ENCODE assay signal across 31 cellular contexts in the genomic region with DNA sequence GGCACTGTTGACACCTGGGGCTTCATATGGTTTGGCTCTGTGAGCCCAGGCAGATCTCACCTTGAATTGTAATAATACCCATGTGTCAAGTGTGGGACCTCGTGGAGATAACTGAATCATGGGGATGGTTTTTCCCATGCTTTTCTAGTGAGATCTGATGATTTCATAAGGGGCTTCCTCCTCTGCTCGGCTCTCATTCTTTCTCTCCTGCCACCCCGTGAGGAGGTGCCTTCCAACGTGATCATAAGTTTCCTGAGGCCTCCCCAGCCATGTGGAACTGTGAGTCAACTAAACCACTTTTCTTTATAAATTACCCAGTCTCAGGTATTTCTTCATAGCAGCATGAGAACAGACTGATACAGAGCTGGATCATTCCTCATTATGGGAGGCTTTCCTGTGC.
"Had no signal": no experiment of that assay in that cellular context is flagged by ENCODE, and none has a peak within 500 bp of the region (broad histone marks: within the 10 kb centered on the region; RNA-seq: fewer than 3 reads in every experiment).

No MANE protein-coding gene starts in this region.

- ATAC-seq: activated CD4-positive, alpha-beta T cell treated with anti-CD3 and anti-CD28 coated beads for 36 hours; activated CD4-positive, CD25-positive, alpha-beta regulatory T cell treated with anti-CD3 and anti-CD28 coated beads, Interleukin-2, amount 50 U/mL, for 24 hours; activated CD8-positive, alpha-beta T cell treated with anti-CD3 and anti-CD28 coated beads, Interleukin-2, amount 10 ng/mL, durations not matched to agents 7 days and 5 days; activated naive CD4-positive, alpha-beta T cell treated with anti-CD3 and anti-CD28 coated beads, Interleukin-2, amount 50 U/mL, for 72 hours; activated T-cell treated with anti-CD3 and anti-CD28 coated beads, Interleukin-2, amount 50 U/mL, for 4 hours; K562 had no signal

- H3K4me3 Mint-ChIP-seq: activated CD4-positive, alpha-beta T cell treated with anti-CD3 and anti-CD28 coated beads for 36 hours; activated CD4-positive, alpha-beta T cell treated with anti-CD3 and anti-CD28 coated beads, Interleukin-2, amount 10 ng/mL, durations not matched to agents 7 days and 5 days; activated CD8-positive, alpha-beta T cell treated with anti-CD3 and anti-CD28 coated beads, Interleukin-2, amount 10 ng/mL, durations not matched to agents 7 days and 5 days; activated naive CD4-positive, alpha-beta T cell treated with anti-CD3 and anti-CD28 coated beads for 36 hours; activated T-cell treated with anti-CD3 and anti-CD28 coated beads, Interleukin-2, amount 50 U/mL, for 4 hours; activated T-helper 1 cell treated with anti-CD3 and anti-CD28 coated beads, Interleukin-12 subunit alpha, Interleukin-12 subunit beta, Interleukin-2, Interleukin-4 antibody, amounts not matched to agents 30 ng/mL and 10 ng/mL and 1 ng/mL, durations not matched to agents 14 hours and 24 hours and 36 hours; central memory CD8-positive, alpha-beta T cell; T-helper 1 cell treated with Interleukin-12 subunit alpha and Interleukin-12 subunit beta and Interleukin-4 antibody, amounts not matched to agents 30 μg/mL and 1 μg/mL, for 36 hours; T-helper 2 cell treated with Interferon-gamma antibody and Interleukin-4, amounts not matched to agents 5 μg/mL and 100 μg/mL, for 36 hours had no signal

- H3K4me2 ChIP-seq: PC-9 had no signal

- FAIRE-seq: TTC549 had no signal

- H3K4me1 ChIP-seq: adrenal gland, SJCRH30 had no signal

- H3K27me3 Mint-ChIP-seq: activated CD4-positive, alpha-beta T cell treated with anti-CD3 and anti-CD28 coated beads, Interleukin-2, amount 10 ng/mL, durations not matched to agents 7 days and 5 days; central memory CD8-positive, alpha-beta T cell had no signal

- H3K27ac ChIP-seq: adrenal gland, cardiac muscle cell, PC-9, SJCRH30, SK-N-MC had no signal

- DNase-seq: activated CD4-positive, alpha-beta T cell treated with anti-CD3 and anti-CD28 coated beads for 36 hours; activated CD4-positive, alpha-beta T cell treated with anti-CD3 and anti-CD28 coated beads, Interleukin-2, amount 10 ng/mL, durations not matched to agents 7 days and 5 days; activated CD4-positive, alpha-beta T cell treated with anti-CD3 and anti-CD28 coated beads, Interleukin-2, amount 50 U/mL, for 48 hours; activated CD8-positive, alpha-beta T cell treated with anti-CD3 and anti-CD28 coated beads, Interleukin-2, amount 10 ng/mL, durations not matched to agents 7 days and 5 days; activated gamma-delta T cell treated with Interleukin-2 at 50 U/mL for 16 hours; activated naive CD4-positive, alpha-beta T cell treated with anti-CD3 and anti-CD28 coated beads for 36 hours; activated T-cell treated with anti-CD3 and anti-CD28 coated beads, Interleukin-2, amount 50 U/mL, for 4 hours; adrenal gland; aorta; NCI-H1092 treated with DMSO at 0.1 percent for 48 hours; NCI-H1417 treated with DMSO at 0.1 percent for 48 hours; NCI-H187 treated with DMSO at 0.1 percent for 48 hours; NCI-H2081; NCI-H2171 treated with DMSO at 0.1 percent for 48 hours; NCI-H226; NCI-H446 treated with DMSO at 0.1 percent for 48 hours; NCI-H524; NCI-H69; PC-9; SHP77; SJCRH30 had no signal

- H3K9me3 Mint-ChIP-seq: activated CD4-positive, alpha-beta T cell treated with anti-CD3 and anti-CD28 coated beads, Interleukin-2, amount 10 ng/mL, durations not matched to agents 7 days and 5 days; activated T-helper 1 cell treated with anti-CD3 and anti-CD28 coated beads, Interleukin-12 subunit alpha, Interleukin-12 subunit beta, Interleukin-2, Interleukin-4 antibody, amounts not matched to agents 30 ng/mL and 10 ng/mL and 1 ng/mL, durations not matched to agents 14 hours and 24 hours and 36 hours; T-helper 1 cell treated with Interleukin-12 subunit alpha and Interleukin-12 subunit beta and Interleukin-4 antibody, amounts not matched to agents 30 μg/mL and 1 μg/mL, for 36 hours; T-helper 2 cell treated with Interferon-gamma antibody and Interleukin-4, amounts not matched to agents 5 μg/mL and 100 μg/mL, for 36 hours had no signal

- H3K4me3 ChIP-seq: adrenal gland, cardiac muscle cell, K562, PC-9, SJCRH30, SK-N-MC had no signal

- H3K27ac Mint-ChIP-seq: activated CD4-positive, alpha-beta T cell treated with anti-CD3 and anti-CD28 coated beads for 36 hours; activated CD4-positive, alpha-beta T cell treated with anti-CD3 and anti-CD28 coated beads, Interleukin-2, amount 10 ng/mL, durations not matched to agents 7 days and 5 days; activated CD8-positive, alpha-beta T cell treated with anti-CD3 and anti-CD28 coated beads, Interleukin-2, amount 10 ng/mL, durations not matched to agents 7 days and 5 days; activated naive CD4-positive, alpha-beta T cell treated with anti-CD3 and anti-CD28 coated beads for 36 hours; activated naive CD4-positive, alpha-beta T cell treated with anti-CD3 and anti-CD28 coated beads, Interleukin-2, amount 50 U/mL, for 72 hours; activated T-helper 1 cell treated with anti-CD3 and anti-CD28 coated beads, Interleukin-12 subunit alpha, Interleukin-12 subunit beta, Interleukin-2, Interleukin-4 antibody, amounts not matched to agents 30 ng/mL and 10 ng/mL and 1 ng/mL, durations not matched to agents 14 hours and 24 hours and 36 hours; T-helper 1 cell treated with Interleukin-12 subunit alpha and Interleukin-12 subunit beta and Interleukin-4 antibody, amounts not matched to agents 30 μg/mL and 1 μg/mL, for 36 hours; T-helper 2 cell treated with Interferon-gamma antibody and Interleukin-4, amounts not matched to agents 5 μg/mL and 100 μg/mL, for 36 hours had no signal

- H2AFZ ChIP-seq: PC-9 had no signal

- H3K4me1 Mint-ChIP-seq: activated CD4-positive, alpha-beta T cell treated with anti-CD3 and anti-CD28 coated beads for 36 hours; activated CD4-positive, alpha-beta T cell treated with anti-CD3 and anti-CD28 coated beads, Interleukin-2, amount 10 ng/mL, durations not matched to agents 7 days and 5 days; central memory CD8-positive, alpha-beta T cell had no signal

- H3K27me3 ChIP-seq: adrenal gland, cardiac muscle cell, SJCRH30 had no signal

- H3K36me3 ChIP-seq: adrenal gland, cardiac muscle cell, SJCRH30 had no signal

- H3K9me3 ChIP-seq: adrenal gland, SJCRH30 had no signal
